Comparison of ENCODE assay signal across 1 cellular context in the genomic region with DNA sequence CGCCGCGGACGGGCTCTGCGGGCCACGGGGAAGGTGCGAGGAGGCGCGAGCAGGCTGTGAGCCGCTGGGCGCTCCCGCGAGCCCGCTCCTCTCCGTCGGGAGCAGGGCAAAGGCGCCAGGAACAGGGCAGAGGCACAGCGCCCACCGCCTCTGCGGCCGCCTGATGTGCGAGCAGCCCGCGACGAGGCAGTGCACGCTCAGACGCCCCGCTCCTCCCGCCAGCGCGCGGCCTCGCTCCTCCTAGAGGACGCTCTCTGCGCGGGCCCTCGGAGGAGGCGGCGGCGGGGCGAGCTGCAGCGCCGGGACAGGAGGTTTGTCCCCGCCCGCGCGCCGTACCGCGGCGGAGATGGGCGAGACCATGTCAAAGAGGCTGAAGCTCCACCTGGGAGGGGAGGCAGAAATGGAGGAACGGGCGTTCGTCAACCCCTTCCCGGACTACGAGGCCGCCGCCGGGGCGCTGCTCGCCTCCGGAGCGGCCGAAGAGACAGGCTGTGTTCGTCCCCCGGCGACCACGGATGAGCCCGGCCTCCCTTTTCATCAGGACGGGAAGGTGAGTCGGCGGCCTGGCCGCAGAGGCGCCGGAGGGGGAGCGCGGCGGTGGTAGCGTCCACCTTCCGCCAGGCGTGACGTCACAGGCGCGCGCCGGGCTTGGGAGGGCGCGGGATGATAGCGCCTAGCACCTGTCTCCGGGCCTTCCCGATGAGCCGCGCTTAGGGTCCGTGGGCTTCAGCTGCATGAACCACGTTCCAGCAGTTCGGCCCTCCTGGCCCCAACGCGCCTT.
TF ChIP-seq lines count a peak whose summit lies in the region.

No MANE protein-coding gene starts in this region.

TF ChIP-seq in HepG2, 621 proteins besides CTCF, POLR2A, EP300 and RAD21 (continued from another document and continues in another):
- TF ChIP-seq, protein P1, sequence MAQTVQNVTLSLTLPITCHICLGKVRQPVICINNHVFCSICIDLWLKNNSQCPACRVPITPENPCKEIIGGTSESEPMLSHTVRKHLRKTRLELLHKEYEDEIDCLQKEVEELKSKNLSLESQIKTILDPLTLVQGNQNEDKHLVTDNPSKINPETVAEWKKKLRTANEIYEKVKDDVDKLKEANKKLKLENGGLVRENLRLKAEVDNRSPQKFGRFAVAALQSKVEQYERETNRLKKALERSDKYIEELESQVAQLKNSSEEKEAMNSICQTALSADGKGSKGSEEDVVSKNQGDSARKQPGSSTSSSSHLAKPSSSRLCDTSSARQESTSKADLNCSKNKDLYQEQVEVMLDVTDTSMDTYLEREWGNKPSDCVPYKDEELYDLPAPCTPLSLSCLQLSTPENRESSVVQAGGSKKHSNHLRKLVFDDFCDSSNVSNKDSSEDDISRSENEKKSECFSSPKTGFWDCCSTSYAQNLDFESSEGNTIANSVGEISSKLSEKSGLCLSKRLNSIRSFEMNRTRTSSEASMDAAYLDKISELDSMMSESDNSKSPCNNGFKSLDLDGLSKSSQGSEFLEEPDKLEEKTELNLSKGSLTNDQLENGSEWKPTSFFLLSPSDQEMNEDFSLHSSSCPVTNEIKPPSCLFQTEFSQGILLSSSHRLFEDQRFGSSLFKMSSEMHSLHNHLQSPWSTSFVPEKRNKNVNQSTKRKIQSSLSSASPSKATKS (CRISPR knock-in tag; IDR thresholded peaks at IDR 0.05) = no peak; the same call in 1 of the 2 replicates
- TF ChIP-seq, protein P2, sequence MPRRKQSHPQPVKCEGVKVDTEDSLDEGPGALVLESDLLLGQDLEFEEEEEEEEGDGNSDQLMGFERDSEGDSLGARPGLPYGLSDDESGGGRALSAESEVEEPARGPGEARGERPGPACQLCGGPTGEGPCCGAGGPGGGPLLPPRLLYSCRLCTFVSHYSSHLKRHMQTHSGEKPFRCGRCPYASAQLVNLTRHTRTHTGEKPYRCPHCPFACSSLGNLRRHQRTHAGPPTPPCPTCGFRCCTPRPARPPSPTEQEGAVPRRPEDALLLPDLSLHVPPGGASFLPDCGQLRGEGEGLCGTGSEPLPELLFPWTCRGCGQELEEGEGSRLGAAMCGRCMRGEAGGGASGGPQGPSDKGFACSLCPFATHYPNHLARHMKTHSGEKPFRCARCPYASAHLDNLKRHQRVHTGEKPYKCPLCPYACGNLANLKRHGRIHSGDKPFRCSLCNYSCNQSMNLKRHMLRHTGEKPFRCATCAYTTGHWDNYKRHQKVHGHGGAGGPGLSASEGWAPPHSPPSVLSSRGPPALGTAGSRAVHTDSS (CRISPR knock-in tag; conservative IDR thresholded peaks at IDR 0.05) = no peak
- TF ChIP-seq, protein P3, sequence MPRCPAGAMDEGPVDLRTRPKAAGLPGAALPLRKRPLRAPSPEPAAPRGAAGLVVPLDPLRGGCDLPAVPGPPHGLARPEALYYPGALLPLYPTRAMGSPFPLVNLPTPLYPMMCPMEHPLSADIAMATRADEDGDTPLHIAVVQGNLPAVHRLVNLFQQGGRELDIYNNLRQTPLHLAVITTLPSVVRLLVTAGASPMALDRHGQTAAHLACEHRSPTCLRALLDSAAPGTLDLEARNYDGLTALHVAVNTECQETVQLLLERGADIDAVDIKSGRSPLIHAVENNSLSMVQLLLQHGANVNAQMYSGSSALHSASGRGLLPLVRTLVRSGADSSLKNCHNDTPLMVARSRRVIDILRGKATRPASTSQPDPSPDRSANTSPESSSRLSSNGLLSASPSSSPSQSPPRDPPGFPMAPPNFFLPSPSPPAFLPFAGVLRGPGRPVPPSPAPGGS (CRISPR knock-in tag; IDR thresholded peaks at IDR 0.05) = no peak
- TF ChIP-seq SALL2 (CRISPR knock-in tag; IDR thresholded peaks at IDR 0.05) (peak; percentile 89; the same call in 1 of the 2 replicates), ZNF850 (CRISPR knock-in tag; conservative IDR thresholded peaks at IDR 0.05) (0 out of 2 replicates have a peak, but pooled peaks have one; percentile 47), PAX8 (CRISPR knock-in tag; IDR thresholded peaks at IDR 0.05; ENCODE audit: borderline replicate concordance) (no peak), RFX1 (IDR thresholded peaks at IDR 0.05) (no peak), KLF11 (CRISPR knock-in tag; IDR thresholded peaks at IDR 0.05) (0 out of 2 replicates have a peak, but pooled peaks have one; percentile 33), ZNF441 (CRISPR knock-in tag; IDR thresholded peaks at IDR 0.05; ENCODE audit: borderline replicate concordance) (no peak), ZSCAN22 (CRISPR knock-in tag; IDR thresholded peaks at IDR 0.05) (no peak), FLYWCH1 (CRISPR knock-in tag; IDR thresholded peaks at IDR 0.05) (no peak), ZMAT3 (CRISPR knock-in tag; conservative IDR thresholded peaks at IDR 0.05) (peak; percentile 97), ZSCAN25 (CRISPR knock-in tag; IDR thresholded peaks at IDR 0.05) (0 out of 2 replicates have a peak, but pooled peaks have one; percentile 23), KLF15 (CRISPR knock-in tag; IDR thresholded peaks at IDR 0.05; ENCODE audit: borderline replicate concordance) (no peak), STAG1 (CRISPR knock-in tag; IDR thresholded peaks at IDR 0.05) (no peak; the same call in 1 of the 2 replicates), YEATS2 (CRISPR knock-in tag; IDR thresholded peaks at IDR 0.05; ENCODE audit: borderline replicate concordance) (peak; percentile 93), LCORL (IDR thresholded peaks at IDR 0.05) (no peak), LCORL (CRISPR knock-in tag; IDR thresholded peaks at IDR 0.05) (peak; percentile 67)
- TF ChIP-seq, protein P4, sequence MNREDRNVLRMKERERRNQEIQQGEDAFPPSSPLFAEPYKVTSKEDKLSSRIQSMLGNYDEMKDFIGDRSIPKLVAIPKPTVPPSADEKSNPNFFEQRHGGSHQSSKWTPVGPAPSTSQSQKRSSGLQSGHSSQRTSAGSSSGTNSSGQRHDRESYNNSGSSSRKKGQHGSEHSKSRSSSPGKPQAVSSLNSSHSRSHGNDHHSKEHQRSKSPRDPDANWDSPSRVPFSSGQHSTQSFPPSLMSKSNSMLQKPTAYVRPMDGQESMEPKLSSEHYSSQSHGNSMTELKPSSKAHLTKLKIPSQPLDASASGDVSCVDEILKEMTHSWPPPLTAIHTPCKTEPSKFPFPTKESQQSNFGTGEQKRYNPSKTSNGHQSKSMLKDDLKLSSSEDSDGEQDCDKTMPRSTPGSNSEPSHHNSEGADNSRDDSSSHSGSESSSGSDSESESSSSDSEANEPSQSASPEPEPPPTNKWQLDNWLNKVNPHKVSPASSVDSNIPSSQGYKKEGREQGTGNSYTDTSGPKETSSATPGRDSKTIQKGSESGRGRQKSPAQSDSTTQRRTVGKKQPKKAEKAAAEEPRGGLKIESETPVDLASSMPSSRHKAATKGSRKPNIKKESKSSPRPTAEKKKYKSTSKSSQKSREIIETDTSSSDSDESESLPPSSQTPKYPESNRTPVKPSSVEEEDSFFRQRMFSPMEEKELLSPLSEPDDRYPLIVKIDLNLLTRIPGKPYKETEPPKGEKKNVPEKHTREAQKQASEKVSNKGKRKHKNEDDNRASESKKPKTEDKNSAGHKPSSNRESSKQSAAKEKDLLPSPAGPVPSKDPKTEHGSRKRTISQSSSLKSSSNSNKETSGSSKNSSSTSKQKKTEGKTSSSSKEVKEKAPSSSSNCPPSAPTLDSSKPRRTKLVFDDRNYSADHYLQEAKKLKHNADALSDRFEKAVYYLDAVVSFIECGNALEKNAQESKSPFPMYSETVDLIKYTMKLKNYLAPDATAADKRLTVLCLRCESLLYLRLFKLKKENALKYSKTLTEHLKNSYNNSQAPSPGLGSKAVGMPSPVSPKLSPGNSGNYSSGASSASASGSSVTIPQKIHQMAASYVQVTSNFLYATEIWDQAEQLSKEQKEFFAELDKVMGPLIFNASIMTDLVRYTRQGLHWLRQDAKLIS (CRISPR knock-in tag; IDR thresholded peaks at IDR 0.05) = no peak; the same call in 1 of the 2 replicates
- TF ChIP-seq, protein P5, sequence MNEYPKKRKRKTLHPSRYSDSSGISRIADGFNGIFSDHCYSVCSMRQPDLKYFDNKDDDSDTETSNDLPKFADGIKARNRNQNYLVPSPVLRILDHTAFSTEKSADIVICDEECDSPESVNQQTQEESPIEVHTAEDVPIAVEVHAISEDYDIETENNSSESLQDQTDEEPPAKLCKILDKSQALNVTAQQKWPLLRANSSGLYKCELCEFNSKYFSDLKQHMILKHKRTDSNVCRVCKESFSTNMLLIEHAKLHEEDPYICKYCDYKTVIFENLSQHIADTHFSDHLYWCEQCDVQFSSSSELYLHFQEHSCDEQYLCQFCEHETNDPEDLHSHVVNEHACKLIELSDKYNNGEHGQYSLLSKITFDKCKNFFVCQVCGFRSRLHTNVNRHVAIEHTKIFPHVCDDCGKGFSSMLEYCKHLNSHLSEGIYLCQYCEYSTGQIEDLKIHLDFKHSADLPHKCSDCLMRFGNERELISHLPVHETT (CRISPR knock-in tag; conservative IDR thresholded peaks at IDR 0.05) = peak; percentile 88
- TF ChIP-seq, protein P6, sequence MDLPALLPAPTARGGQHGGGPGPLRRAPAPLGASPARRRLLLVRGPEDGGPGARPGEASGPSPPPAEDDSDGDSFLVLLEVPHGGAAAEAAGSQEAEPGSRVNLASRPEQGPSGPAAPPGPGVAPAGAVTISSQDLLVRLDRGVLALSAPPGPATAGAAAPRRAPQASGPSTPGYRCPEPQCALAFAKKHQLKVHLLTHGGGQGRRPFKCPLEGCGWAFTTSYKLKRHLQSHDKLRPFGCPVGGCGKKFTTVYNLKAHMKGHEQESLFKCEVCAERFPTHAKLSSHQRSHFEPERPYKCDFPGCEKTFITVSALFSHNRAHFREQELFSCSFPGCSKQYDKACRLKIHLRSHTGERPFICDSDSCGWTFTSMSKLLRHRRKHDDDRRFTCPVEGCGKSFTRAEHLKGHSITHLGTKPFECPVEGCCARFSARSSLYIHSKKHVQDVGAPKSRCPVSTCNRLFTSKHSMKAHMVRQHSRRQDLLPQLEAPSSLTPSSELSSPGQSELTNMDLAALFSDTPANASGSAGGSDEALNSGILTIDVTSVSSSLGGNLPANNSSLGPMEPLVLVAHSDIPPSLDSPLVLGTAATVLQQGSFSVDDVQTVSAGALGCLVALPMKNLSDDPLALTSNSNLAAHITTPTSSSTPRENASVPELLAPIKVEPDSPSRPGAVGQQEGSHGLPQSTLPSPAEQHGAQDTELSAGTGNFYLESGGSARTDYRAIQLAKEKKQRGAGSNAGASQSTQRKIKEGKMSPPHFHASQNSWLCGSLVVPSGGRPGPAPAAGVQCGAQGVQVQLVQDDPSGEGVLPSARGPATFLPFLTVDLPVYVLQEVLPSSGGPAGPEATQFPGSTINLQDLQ (CRISPR knock-in tag; IDR thresholded peaks at IDR 0.05) = no peak
- TF ChIP-seq, protein P7, sequence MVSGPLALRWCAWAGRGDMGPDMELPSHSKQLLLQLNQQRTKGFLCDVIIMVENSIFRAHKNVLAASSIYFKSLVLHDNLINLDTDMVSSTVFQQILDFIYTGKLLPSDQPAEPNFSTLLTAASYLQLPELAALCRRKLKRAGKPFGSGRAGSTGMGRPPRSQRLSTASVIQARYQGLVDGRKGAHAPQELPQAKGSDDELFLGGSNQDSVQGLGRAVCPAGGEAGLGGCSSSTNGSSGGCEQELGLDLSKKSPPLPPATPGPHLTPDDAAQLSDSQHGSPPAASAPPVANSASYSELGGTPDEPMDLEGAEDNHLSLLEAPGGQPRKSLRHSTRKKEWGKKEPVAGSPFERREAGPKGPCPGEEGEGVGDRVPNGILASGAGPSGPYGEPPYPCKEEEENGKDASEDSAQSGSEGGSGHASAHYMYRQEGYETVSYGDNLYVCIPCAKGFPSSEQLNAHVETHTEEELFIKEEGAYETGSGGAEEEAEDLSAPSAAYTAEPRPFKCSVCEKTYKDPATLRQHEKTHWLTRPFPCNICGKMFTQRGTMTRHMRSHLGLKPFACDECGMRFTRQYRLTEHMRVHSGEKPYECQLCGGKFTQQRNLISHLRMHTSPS (CRISPR knock-in tag; IDR thresholded peaks at IDR 0.05; ENCODE audit: low read depth) = no peak; the same call in 1 of the 2 replicates
- TF ChIP-seq, protein P8, sequence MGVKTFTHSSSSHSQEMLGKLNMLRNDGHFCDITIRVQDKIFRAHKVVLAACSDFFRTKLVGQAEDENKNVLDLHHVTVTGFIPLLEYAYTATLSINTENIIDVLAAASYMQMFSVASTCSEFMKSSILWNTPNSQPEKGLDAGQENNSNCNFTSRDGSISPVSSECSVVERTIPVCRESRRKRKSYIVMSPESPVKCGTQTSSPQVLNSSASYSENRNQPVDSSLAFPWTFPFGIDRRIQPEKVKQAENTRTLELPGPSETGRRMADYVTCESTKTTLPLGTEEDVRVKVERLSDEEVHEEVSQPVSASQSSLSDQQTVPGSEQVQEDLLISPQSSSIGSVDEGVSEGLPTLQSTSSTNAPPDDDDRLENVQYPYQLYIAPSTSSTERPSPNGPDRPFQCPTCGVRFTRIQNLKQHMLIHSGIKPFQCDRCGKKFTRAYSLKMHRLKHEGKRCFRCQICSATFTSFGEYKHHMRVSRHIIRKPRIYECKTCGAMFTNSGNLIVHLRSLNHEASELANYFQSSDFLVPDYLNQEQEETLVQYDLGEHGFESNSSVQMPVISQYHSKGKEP (CRISPR knock-in tag; IDR thresholded peaks at IDR 0.05) = no peak; the same call in 1 of the 2 replicates
- TF ChIP-seq, protein P9, sequence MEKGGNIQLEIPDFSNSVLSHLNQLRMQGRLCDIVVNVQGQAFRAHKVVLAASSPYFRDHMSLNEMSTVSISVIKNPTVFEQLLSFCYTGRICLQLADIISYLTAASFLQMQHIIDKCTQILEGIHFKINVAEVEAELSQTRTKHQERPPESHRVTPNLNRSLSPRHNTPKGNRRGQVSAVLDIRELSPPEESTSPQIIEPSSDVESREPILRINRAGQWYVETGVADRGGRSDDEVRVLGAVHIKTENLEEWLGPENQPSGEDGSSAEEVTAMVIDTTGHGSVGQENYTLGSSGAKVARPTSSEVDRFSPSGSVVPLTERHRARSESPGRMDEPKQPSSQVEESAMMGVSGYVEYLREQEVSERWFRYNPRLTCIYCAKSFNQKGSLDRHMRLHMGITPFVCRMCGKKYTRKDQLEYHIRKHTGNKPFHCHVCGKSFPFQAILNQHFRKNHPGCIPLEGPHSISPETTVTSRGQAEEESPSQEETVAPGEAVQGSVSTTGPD (CRISPR knock-in tag; IDR thresholded peaks at IDR 0.05) = no peak
- TF ChIP-seq, protein P10, sequence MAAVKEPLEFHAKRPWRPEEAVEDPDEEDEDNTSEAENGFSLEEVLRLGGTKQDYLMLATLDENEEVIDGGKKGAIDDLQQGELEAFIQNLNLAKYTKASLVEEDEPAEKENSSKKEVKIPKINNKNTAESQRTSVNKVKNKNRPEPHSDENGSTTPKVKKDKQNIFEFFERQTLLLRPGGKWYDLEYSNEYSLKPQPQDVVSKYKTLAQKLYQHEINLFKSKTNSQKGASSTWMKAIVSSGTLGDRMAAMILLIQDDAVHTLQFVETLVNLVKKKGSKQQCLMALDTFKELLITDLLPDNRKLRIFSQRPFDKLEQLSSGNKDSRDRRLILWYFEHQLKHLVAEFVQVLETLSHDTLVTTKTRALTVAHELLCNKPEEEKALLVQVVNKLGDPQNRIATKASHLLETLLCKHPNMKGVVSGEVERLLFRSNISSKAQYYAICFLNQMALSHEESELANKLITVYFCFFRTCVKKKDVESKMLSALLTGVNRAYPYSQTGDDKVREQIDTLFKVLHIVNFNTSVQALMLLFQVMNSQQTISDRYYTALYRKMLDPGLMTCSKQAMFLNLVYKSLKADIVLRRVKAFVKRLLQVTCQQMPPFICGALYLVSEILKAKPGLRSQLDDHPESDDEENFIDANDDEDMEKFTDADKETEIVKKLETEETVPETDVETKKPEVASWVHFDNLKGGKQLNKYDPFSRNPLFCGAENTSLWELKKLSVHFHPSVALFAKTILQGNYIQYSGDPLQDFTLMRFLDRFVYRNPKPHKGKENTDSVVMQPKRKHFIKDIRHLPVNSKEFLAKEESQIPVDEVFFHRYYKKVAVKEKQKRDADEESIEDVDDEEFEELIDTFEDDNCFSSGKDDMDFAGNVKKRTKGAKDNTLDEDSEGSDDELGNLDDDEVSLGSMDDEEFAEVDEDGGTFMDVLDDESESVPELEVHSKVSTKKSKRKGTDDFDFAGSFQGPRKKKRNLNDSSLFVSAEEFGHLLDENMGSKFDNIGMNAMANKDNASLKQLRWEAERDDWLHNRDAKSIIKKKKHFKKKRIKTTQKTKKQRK (IDR thresholded peaks at IDR 0.05; ENCODE audit: low read length) = no peak
